ENCODE assay signal across 1 cellular context in genomic region chr18:54958711-54959625, GRCh38.
A peak's percentile ranks its signal among the peaks of the same experiment; 100 is the strongest.
TF ChIP-seq lines count a peak whose summit lies in the region.

A gene with protein sequence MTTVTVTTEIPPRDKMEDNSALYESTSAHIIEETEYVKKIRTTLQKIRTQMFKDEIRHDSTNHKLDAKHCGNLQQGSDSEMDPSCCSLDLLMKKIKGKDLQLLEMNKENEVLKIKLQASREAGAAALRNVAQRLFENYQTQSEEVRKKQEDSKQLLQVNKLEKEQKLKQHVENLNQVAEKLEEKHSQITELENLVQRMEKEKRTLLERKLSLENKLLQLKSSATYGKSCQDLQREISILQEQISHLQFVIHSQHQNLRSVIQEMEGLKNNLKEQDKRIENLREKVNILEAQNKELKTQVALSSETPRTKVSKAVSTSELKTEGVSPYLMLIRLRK (minus strand): TSS chr18:54959461. CDS start chr18:54942791, 16,670 bp downstream.

TF ChIP-seq in WTC11, 78 proteins besides CTCF, POLR2A, EP300 and RAD21 (continued from another document):
- TF ChIP-seq, protein P1, sequence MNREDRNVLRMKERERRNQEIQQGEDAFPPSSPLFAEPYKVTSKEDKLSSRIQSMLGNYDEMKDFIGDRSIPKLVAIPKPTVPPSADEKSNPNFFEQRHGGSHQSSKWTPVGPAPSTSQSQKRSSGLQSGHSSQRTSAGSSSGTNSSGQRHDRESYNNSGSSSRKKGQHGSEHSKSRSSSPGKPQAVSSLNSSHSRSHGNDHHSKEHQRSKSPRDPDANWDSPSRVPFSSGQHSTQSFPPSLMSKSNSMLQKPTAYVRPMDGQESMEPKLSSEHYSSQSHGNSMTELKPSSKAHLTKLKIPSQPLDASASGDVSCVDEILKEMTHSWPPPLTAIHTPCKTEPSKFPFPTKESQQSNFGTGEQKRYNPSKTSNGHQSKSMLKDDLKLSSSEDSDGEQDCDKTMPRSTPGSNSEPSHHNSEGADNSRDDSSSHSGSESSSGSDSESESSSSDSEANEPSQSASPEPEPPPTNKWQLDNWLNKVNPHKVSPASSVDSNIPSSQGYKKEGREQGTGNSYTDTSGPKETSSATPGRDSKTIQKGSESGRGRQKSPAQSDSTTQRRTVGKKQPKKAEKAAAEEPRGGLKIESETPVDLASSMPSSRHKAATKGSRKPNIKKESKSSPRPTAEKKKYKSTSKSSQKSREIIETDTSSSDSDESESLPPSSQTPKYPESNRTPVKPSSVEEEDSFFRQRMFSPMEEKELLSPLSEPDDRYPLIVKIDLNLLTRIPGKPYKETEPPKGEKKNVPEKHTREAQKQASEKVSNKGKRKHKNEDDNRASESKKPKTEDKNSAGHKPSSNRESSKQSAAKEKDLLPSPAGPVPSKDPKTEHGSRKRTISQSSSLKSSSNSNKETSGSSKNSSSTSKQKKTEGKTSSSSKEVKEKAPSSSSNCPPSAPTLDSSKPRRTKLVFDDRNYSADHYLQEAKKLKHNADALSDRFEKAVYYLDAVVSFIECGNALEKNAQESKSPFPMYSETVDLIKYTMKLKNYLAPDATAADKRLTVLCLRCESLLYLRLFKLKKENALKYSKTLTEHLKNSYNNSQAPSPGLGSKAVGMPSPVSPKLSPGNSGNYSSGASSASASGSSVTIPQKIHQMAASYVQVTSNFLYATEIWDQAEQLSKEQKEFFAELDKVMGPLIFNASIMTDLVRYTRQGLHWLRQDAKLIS (CRISPR knock-in tag; IDR thresholded peaks at IDR 0.05; ENCODE audit: borderline replicate concordance) = no peak
- TF ChIP-seq SOX15 (CRISPR knock-in tag; IDR thresholded peaks at IDR 0.05) (no peak), ZNF416 (CRISPR knock-in tag; IDR thresholded peaks at IDR 0.05) (no peak), TEAD4 (CRISPR knock-in tag; IDR thresholded peaks at IDR 0.05) (no peak), JUN (CRISPR knock-in tag; IDR thresholded peaks at IDR 0.05) (no peak), ZNF121 (CRISPR knock-in tag; IDR thresholded peaks at IDR 0.05) (no peak), ATF1 (CRISPR knock-in tag; IDR thresholded peaks at IDR 0.05) (no peak), TCF7 (CRISPR knock-in tag; IDR thresholded peaks at IDR 0.05; ENCODE audit: low read depth) (no peak), OVOL2 (CRISPR knock-in tag; IDR thresholded peaks at IDR 0.05; ENCODE audit: borderline replicate concordance) (no peak), CREM (CRISPR knock-in tag; IDR thresholded peaks at IDR 0.05) (no peak), MXD4 (CRISPR knock-in tag; IDR thresholded peaks at IDR 0.05; ENCODE audit: borderline replicate concordance) (no peak), ZBTB21 (CRISPR knock-in tag; IDR thresholded peaks at IDR 0.05; ENCODE audit: borderline replicate concordance) (no peak), GABPB1 (CRISPR knock-in tag; IDR thresholded peaks at IDR 0.05) (peak; percentile 45), TP53 (CRISPR knock-in tag; IDR thresholded peaks at IDR 0.05) (no peak), ZNF138 (CRISPR knock-in tag; conservative IDR thresholded peaks at IDR 0.05) (0 out of 2 replicates have a peak, but pooled peaks have one; percentile 50), NR1H2 (CRISPR knock-in tag; IDR thresholded peaks at IDR 0.05) (no peak), ATF2 (CRISPR knock-in tag; IDR thresholded peaks at IDR 0.05; ENCODE audit: borderline replicate concordance, low read depth) (no peak), ZSCAN18 (CRISPR knock-in tag; IDR thresholded peaks at IDR 0.05) (no peak), PREB (CRISPR knock-in tag; IDR thresholded peaks at IDR 0.05; ENCODE audit: borderline replicate concordance) (no peak), GRHL2 (CRISPR knock-in tag; IDR thresholded peaks at IDR 0.05; ENCODE audit: insufficient replicate concordance, severe bottlenecking) (no peak), ZNF396 (CRISPR knock-in tag; IDR thresholded peaks at IDR 0.05; ENCODE audit: borderline replicate concordance) (no peak), PRRX2 (CRISPR knock-in tag; IDR thresholded peaks at IDR 0.05) (no peak)
- TF ChIP-seq, protein P2, sequence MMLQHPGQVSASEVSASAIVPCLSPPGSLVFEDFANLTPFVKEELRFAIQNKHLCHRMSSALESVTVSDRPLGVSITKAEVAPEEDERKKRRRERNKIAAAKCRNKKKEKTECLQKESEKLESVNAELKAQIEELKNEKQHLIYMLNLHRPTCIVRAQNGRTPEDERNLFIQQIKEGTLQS (CRISPR knock-in tag; conservative IDR thresholded peaks at IDR 0.05) = no peak
- TF ChIP-seq, protein P3, sequence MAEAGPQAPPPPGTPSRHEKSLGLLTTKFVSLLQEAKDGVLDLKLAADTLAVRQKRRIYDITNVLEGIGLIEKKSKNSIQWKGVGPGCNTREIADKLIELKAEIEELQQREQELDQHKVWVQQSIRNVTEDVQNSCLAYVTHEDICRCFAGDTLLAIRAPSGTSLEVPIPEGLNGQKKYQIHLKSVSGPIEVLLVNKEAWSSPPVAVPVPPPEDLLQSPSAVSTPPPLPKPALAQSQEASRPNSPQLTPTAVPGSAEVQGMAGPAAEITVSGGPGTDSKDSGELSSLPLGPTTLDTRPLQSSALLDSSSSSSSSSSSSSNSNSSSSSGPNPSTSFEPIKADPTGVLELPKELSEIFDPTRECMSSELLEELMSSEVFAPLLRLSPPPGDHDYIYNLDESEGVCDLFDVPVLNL (CRISPR knock-in tag; IDR thresholded peaks at IDR 0.05; ENCODE audit: borderline replicate concordance, low read depth) = no peak
- TF ChIP-seq, protein P4, sequence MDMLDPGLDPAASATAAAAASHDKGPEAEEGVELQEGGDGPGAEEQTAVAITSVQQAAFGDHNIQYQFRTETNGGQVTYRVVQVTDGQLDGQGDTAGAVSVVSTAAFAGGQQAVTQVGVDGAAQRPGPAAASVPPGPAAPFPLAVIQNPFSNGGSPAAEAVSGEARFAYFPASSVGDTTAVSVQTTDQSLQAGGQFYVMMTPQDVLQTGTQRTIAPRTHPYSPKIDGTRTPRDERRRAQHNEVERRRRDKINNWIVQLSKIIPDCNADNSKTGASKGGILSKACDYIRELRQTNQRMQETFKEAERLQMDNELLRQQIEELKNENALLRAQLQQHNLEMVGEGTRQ (CRISPR knock-in tag; IDR thresholded peaks at IDR 0.05) = no peak
